ENCODE assay signal across 22 cellular contexts in the genomic region with DNA sequence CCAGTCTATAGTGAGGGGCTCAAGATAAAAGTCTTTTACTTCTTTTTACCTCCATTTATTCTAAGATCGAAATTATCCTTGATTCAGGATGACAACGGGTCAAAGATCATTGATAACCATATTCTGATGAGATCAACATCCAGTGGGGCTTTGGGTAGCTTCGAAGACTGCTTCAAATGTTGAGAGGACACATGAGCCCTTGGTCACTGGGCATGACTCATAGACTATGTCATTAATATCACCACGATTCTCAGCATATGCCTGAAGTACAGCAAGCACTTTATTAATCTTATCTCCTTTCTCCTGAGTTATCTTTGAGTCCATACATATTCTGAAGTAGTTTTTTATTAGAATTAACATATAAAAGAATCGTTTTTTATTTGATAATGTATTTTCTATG.
DNase-seq lines count a peak whose midpoint lies in the region; ATAC-seq, FAIRE-seq and TF ChIP-seq lines count a peak whose summit lies in the region.
"Had no signal": no experiment of that assay in that cellular context is flagged by ENCODE, and none has a peak within 500 bp of the region (broad histone marks: within the 10 kb centered on the region; RNA-seq: fewer than 3 reads in every experiment).

No MANE protein-coding gene starts in this region.

- H3K27ac ChIP-seq in GM23248: no peak overlapping the region
- no peak overlapping the region for H3K27ac ChIP-seq in upper lobe of right lung
- H3K27ac ChIP-seq: Peyer's patch, SJSA1 had no signal

- no peaks in the 10 kb centered on the region for H4K20me1 ChIP-seq in GM23248 (ENCODE audit: insufficient read depth)

- DNase-seq in GM23248: peak; percentile 31
- DNase-seq in RCC 7860 (ENCODE audit: low spot score): no peak
- peak; percentile 37 for DNase-seq in dermis blood vessel endothelial cell
- no peak for DNase-seq in upper lobe of right lung
- no peak for DNase-seq in activated CD4-positive, alpha-beta T cell treated with anti-CD3 and anti-CD28 coated beads for 48 hours
- no peak for DNase-seq in hepatic stellate cell (ENCODE audit: low spot score)
- DNase-seq: BE2C; CD4-positive, CD25-positive, alpha-beta regulatory T cell; DMS79 treated with DMSO at 0.1 percent for 48 hours; H9; HFFc6; KG1; NCI-H1694 treated with DMSO at 0.1 percent for 48 hours; NCI-H2081 treated with DMSO at 0.1 percent for 48 hours; NCI-H2171 treated with DMSO at 0.1 percent for 48 hours; NCI-H524 treated with DMSO at 0.1 percent for 48 hours; NCI-H82; Peyer's patch had no signal

- H3K9me2 ChIP-seq in GM23248 (ENCODE audit: insufficient read depth): no peaks in the 10 kb centered on the region

- H3F3A ChIP-seq in GM23248 (ENCODE audit: insufficient read depth): peaks cover 16% of the 10 kb centered on the region

- H3K36me3 ChIP-seq in GM23248 (ENCODE audit: low read depth) (no peaks in the 10 kb centered on the region), upper lobe of right lung (no peaks in the 10 kb centered on the region)
- H3K36me3 ChIP-seq: BE2C, Peyer's patch, SJSA1 had no signal

- H3K9me3 ChIP-seq in GM23248 (ENCODE audit: low read depth): no peaks in the 10 kb centered on the region
- no peaks in the 10 kb centered on the region for H3K9me3 ChIP-seq in upper lobe of right lung
- H3K9me3 ChIP-seq: BE2C, Peyer's patch, SJSA1 had no signal

- H3K4me1 ChIP-seq in GM23248 (ENCODE audit: insufficient read depth) (peaks cover 22% of the 10 kb centered on the region), upper lobe of right lung (no peaks in the 10 kb centered on the region)
- H3K4me1 ChIP-seq: BE2C, Peyer's patch had no signal

- intact Hi-C loops in upper lobe of right lung (cut with DNase I): no loop called here

- H3K4me2 ChIP-seq in GM23248 (ENCODE audit: unreplicated experiment): no peak overlapping the region

- in situ Hi-C loops in GM23248 (cut with MboI): loop anchor here (10.0 kb wide), 1 partner anchor 127 kb away; no protein-coding TSS in a partner anchor

- 76 to 85% methylated on average over 5 of the region's 5 CpGs for WGBS in GM23248 (ENCODE audit: low coverage in 1 of 2, low lambda C conversion rate in 2 of 2, missing lambda C conversion rate in 2 of 2), 2 experiments

- peak; percentile 68 for FAIRE-seq in RCC 7860 (lab: Jason Lieb, UNC)
- FAIRE-seq: HepG2 had no signal

- TF ChIP-seq CTCF in upper lobe of right lung (IDR thresholded peaks at IDR 0.05): no peak

- ATAC-seq in upper lobe of right lung: peak; percentile 30
- ATAC-seq in GM18861 (IDR thresholded peaks at IDR 0.05; ENCODE audit: unreplicated experiment): no peak
- ATAC-seq: HepG2, Right ventricle myocardium inferior had no signal

- no peaks in the 10 kb centered on the region for H3K27me3 ChIP-seq in GM23248 (replicated peaks; ENCODE audit: insufficient read depth)
- no peaks in the 10 kb centered on the region for H3K27me3 ChIP-seq in upper lobe of right lung
- H3K27me3 ChIP-seq: Peyer's patch, SJSA1 had no signal

- no peak overlapping the region for H3K9ac ChIP-seq in GM23248

- H3K4me3 ChIP-seq in GM23248 (no peak overlapping the region), upper lobe of right lung (no peak overlapping the region)
- H3K4me3 ChIP-seq: Peyer's patch, SJSA1 had no signal

- H3K79me2 ChIP-seq in GM23248 (ENCODE audit: insufficient read depth): peaks cover 13% of the 10 kb centered on the region

- H2AFZ ChIP-seq in GM23248: no peak overlapping the region

Comparison
In these comparisons a context has a peak if more than half of its experiments do, and no peak if none do; other contexts are left out.
1. DNase-seq: peak in GM23248 (single experiment) and dermis blood vessel endothelial cell (single experiment); none in RCC 7860 (single experiment), upper lobe of right lung (single experiment), activated CD4-positive, alpha-beta T cell treated with anti-CD3 and anti-CD28 coated beads for 48 hours (single experiment) and hepatic stellate cell (single experiment).